ENCODE assay signal across 23 cellular contexts in the genomic region with DNA sequence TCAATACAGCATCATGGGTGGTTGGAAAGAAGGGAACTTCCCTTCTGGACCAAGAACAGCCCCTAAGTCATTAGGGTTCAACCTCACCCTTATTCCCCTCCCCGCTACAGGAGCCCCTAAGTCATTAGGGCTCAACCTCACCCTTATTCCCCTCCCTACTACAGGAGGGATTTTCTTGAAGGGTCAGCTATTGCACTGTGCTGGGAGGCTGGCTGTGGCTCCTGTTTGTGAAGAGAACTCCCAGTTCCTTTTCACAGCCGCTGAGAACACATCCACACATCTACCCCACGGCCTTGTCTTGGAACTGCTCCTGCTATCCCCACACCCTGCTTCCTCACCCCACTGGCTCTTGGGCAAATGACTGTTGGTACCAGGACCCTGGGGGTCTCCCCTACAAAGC.
"Had no signal": no experiment of that assay in that cellular context is flagged by ENCODE, and none has a peak within 500 bp of the region (broad histone marks: within the 10 kb centered on the region; RNA-seq: fewer than 3 reads in every experiment).

No MANE protein-coding gene starts in this region.

- H2AFZ ChIP-seq: parathyroid adenoma had no signal

- H3K4me1 ChIP-seq: body of pancreas, gastrocnemius medialis, left lung, parathyroid adenoma had no signal

- H3K79me2 ChIP-seq: parathyroid adenoma had no signal

- H3K27ac Mint-ChIP-seq: activated naive CD8-positive, alpha-beta T cell treated with anti-CD3 and anti-CD28 coated beads, Interleukin-2, amount 50 U/mL, for 24 hours; activated T-cell treated with anti-CD3 and anti-CD28 coated beads, Interleukin-2, amount 50 U/mL, for 24 hours; activated T-helper 2 cell treated with anti-CD3 and anti-CD28 coated beads, Interferon-gamma antibody, Interleukin-2, Interleukin-4, amounts not matched to agents 10 μg/mL and 5 μg/mL and 100 μg/mL, durations not matched to agents 14 hours and 24 hours and 36 hours; mesothelial cell of epicardium; natural killer cell; stimulated activated naive CD8-positive, alpha-beta T cell treated with anti-CD3 and anti-CD28 coated beads, Interleukin-15, Interleukin-2, amounts not matched to agents 100 ng/mL and 50 ng/mL, for 24 hours had no signal

- H3K4me3 ChIP-seq: body of pancreas, esophagus squamous epithelium, gastrocnemius medialis, left lung, tibial artery had no signal

- H3K4me3 Mint-ChIP-seq: activated naive CD8-positive, alpha-beta T cell treated with anti-CD3 and anti-CD28 coated beads, Interleukin-2, amount 50 U/mL, for 24 hours; activated T-cell treated with anti-CD3 and anti-CD28 coated beads, Interleukin-2, amount 50 U/mL, for 24 hours; mesothelial cell of epicardium; natural killer cell; stimulated activated naive CD8-positive, alpha-beta T cell treated with anti-CD3 and anti-CD28 coated beads, Interleukin-15, Interleukin-2, amounts not matched to agents 100 ng/mL and 50 ng/mL, for 24 hours had no signal

- H3K9me3 ChIP-seq: body of pancreas, esophagus squamous epithelium, gastrocnemius medialis, left lung, neutrophil, tibial artery had no signal

- FAIRE-seq: TTC549 had no signal

- H3K36me3 ChIP-seq: esophagus squamous epithelium, gastrocnemius medialis, left lung, neutrophil had no signal

- H3K9ac ChIP-seq: parathyroid adenoma had no signal

- ATAC-seq: activated naive CD8-positive, alpha-beta T cell treated with anti-CD3 and anti-CD28 coated beads, Interleukin-2, amount 50 U/mL, for 24 hours; body of pancreas; gastrocnemius medialis; left lung; natural killer cell; right cardiac atrium had no signal

- H3K27ac ChIP-seq: body of pancreas, esophagus squamous epithelium, gastrocnemius medialis, left lung, neutrophil, parathyroid adenoma, tibial artery had no signal

- H3K36me3 Mint-ChIP-seq: mesothelial cell of epicardium, natural killer cell had no signal

- H3K27me3 ChIP-seq: body of pancreas, esophagus squamous epithelium, gastrocnemius medialis, left lung, tibial artery had no signal

- H3K9me3 Mint-ChIP-seq: activated naive CD8-positive, alpha-beta T cell treated with anti-CD3 and anti-CD28 coated beads, Interleukin-2, amount 50 U/mL, for 24 hours; activated T-cell treated with anti-CD3 and anti-CD28 coated beads, Interleukin-2, amount 50 U/mL, for 24 hours; activated T-helper 2 cell treated with anti-CD3 and anti-CD28 coated beads, Interferon-gamma antibody, Interleukin-2, Interleukin-4, amounts not matched to agents 10 μg/mL and 5 μg/mL and 100 μg/mL, durations not matched to agents 14 hours and 24 hours and 36 hours; mesothelial cell of epicardium; natural killer cell; stimulated activated naive CD8-positive, alpha-beta T cell treated with anti-CD3 and anti-CD28 coated beads, Interleukin-15, Interleukin-2, amounts not matched to agents 100 ng/mL and 50 ng/mL, for 24 hours had no signal

- DNase-seq: activated CD4-positive, alpha-beta T cell treated with anti-CD3 and anti-CD28 coated beads, Interleukin-2, amount 50 U/mL, for 4 hours; activated CD8-positive, alpha-beta memory T cell treated with anti-CD3 and anti-CD28 coated beads for 24 hours; activated CD8-positive, alpha-beta memory T cell treated with anti-CD3 and anti-CD28 coated beads, Interleukin-2, amount 50 U/mL, for 4 hours; activated naive CD4-positive, alpha-beta T cell; activated naive CD8-positive, alpha-beta T cell treated with anti-CD3 and anti-CD28 coated beads, Interleukin-2, amount 50 U/mL, for 24 hours; activated T-cell treated with anti-CD3 and anti-CD28 coated beads, Interleukin-2, amount 50 U/mL, for 24 hours; body of pancreas; esophagus squamous epithelium; gastrocnemius medialis; hippocampal formation; kidney glomerular epithelial cell; left lung; natural killer cell; right cardiac atrium; stimulated activated CD4-positive, alpha-beta T cell treated with anti-CD3 and anti-CD28 coated beads, Interleukin-4, amount 100 ng/mL, for 4 hours; substantia nigra; tibial artery had no signal

- H3K27me3 Mint-ChIP-seq: stimulated activated naive CD8-positive, alpha-beta T cell treated with anti-CD3 and anti-CD28 coated beads, Interleukin-15, Interleukin-2, amounts not matched to agents 100 ng/mL and 50 ng/mL, for 24 hours had no signal
